In genomic region chr9:136235709-136236455, GRCh38 we compare ENCODE assay signal across 26 cellular contexts. TPM values are rescaled to one million over a fixed set of nuclear protein-coding genes. Genes with fewer than 3 reads are reported as not detected.
"Had no signal": no experiment of that assay in that cellular context is flagged by ENCODE, and none has a peak within 500 bp of the region (broad histone marks: within the 10 kb centered on the region; RNA-seq: fewer than 3 reads in every experiment).

No MANE protein-coding gene starts in this region.

- FAIRE-seq: bronchial epithelial cell, RCC 7860, TTC549 had no signal

- H3K4me3 ChIP-seq: ascending aorta, body of pancreas had no signal

- H3K4me1 ChIP-seq: ascending aorta had no signal

- H3K9me3 Mint-ChIP-seq: activated B cell treated with CpG ODN at 0.5 μM for 24 hours; activated CD4-positive, alpha-beta T cell treated with anti-CD3 and anti-CD28 coated beads, Interleukin-2, amount 10 ng/mL, durations not matched to agents 24 days and 14 days; activated naive CD4-positive, alpha-beta T cell treated with anti-CD3 and anti-CD28 coated beads, Interleukin-2, amount 10 ng/mL, durations not matched to agents 7 days and 5 days; activated naive CD8-positive, alpha-beta T cell treated with anti-CD3 and anti-CD28 coated beads, Interleukin-2, amount 50 U/mL, for 24 hours; activated T-cell treated with anti-CD3 and anti-CD28 coated beads, Interleukin-2, amount 50 U/mL, for 72 hours; activated T-helper 2 cell treated with anti-CD3 and anti-CD28 coated beads, Interferon-gamma antibody, Interleukin-2, Interleukin-4, amounts not matched to agents 10 μg/mL and 5 μg/mL and 100 μg/mL, durations not matched to agents 14 hours and 24 hours and 36 hours; central memory CD8-positive, alpha-beta T cell had no signal

- H3K4me3 Mint-ChIP-seq: activated B cell treated with CpG ODN at 0.5 μM for 24 hours; activated CD4-positive, alpha-beta T cell treated with anti-CD3 and anti-CD28 coated beads, Interleukin-2, amount 10 ng/mL, durations not matched to agents 24 days and 14 days; activated naive CD4-positive, alpha-beta T cell treated with anti-CD3 and anti-CD28 coated beads, Interleukin-2, amount 10 ng/mL, durations not matched to agents 7 days and 5 days; activated naive CD8-positive, alpha-beta T cell treated with anti-CD3 and anti-CD28 coated beads, Interleukin-2, amount 50 U/mL, for 24 hours; central memory CD8-positive, alpha-beta T cell had no signal

- H3K27me3 Mint-ChIP-seq: activated B cell treated with CpG ODN at 0.5 μM for 24 hours; activated CD4-positive, alpha-beta T cell treated with anti-CD3 and anti-CD28 coated beads, Interleukin-2, amount 10 ng/mL, durations not matched to agents 24 days and 14 days; activated naive CD4-positive, alpha-beta T cell treated with anti-CD3 and anti-CD28 coated beads, Interleukin-2, amount 10 ng/mL, durations not matched to agents 7 days and 5 days; activated naive CD8-positive, alpha-beta T cell treated with anti-CD3 and anti-CD28 coated beads, Interleukin-2, amount 50 U/mL, for 24 hours; central memory CD8-positive, alpha-beta T cell had no signal

- H3K27ac ChIP-seq: ascending aorta, body of pancreas had no signal

- H3K9me3 ChIP-seq: ascending aorta, body of pancreas had no signal

- DNase-seq: activated B cell treated with CpG ODN at 0.5 μM for 24 hours; activated CD4-positive, alpha-beta T cell treated with anti-CD3 and anti-CD28 coated beads for 1 hour; activated CD4-positive, alpha-beta T cell treated with anti-CD3 and anti-CD28 coated beads, Interleukin-2, amount 10 ng/mL, durations not matched to agents 24 days and 14 days; activated CD4-positive, alpha-beta T cell treated with anti-CD3 and anti-CD28 coated beads, Interleukin-2, amount 50 U/mL, for 48 hours; activated gamma-delta T cell treated with Interleukin-2 at 50 U/mL for 16 hours; activated naive CD4-positive, alpha-beta T cell treated with anti-CD3 and anti-CD28 coated beads, Interleukin-2, amount 10 ng/mL, durations not matched to agents 7 days and 5 days; activated naive CD8-positive, alpha-beta T cell treated with anti-CD3 and anti-CD28 coated beads, Interleukin-2, amount 50 U/mL, for 24 hours; activated T-cell treated with anti-CD3 and anti-CD28 coated beads, Interleukin-2, amount 50 U/mL, for 72 hours; amniotic stem cell; body of pancreas; Karpas-422; NCI-H1105 treated with DMSO at 0.1 percent for 48 hours; NCI-H1436 treated with DMSO at 0.1 percent for 48 hours; NCI-H187; NCI-H2081; NCI-H446; NCI-H524; SIG-M5; T-helper 2 cell; T1000 had no signal

- ATAC-seq: activated naive CD8-positive, alpha-beta T cell treated with anti-CD3 and anti-CD28 coated beads, Interleukin-2, amount 50 U/mL, for 24 hours; activated T-cell treated with anti-CD3 and anti-CD28 coated beads, Interleukin-2, amount 50 U/mL, for 72 hours; body of pancreas had no signal

- H3K27ac Mint-ChIP-seq: activated B cell treated with CpG ODN at 0.5 μM for 24 hours; activated CD4-positive, alpha-beta T cell treated with anti-CD3 and anti-CD28 coated beads, Interleukin-2, amount 10 ng/mL, durations not matched to agents 24 days and 14 days; activated naive CD4-positive, alpha-beta T cell treated with anti-CD3 and anti-CD28 coated beads, Interleukin-2, amount 10 ng/mL, durations not matched to agents 7 days and 5 days; activated naive CD8-positive, alpha-beta T cell treated with anti-CD3 and anti-CD28 coated beads, Interleukin-2, amount 50 U/mL, for 24 hours; activated T-cell treated with anti-CD3 and anti-CD28 coated beads, Interleukin-2, amount 50 U/mL, for 72 hours; activated T-helper 2 cell treated with anti-CD3 and anti-CD28 coated beads, Interferon-gamma antibody, Interleukin-2, Interleukin-4, amounts not matched to agents 10 μg/mL and 5 μg/mL and 100 μg/mL, durations not matched to agents 14 hours and 24 hours and 36 hours had no signal

- H3K27me3 ChIP-seq: ascending aorta, body of pancreas had no signal

RNA-seq across cellular contexts. Expression of gene LHX3, which starts 31.0 kb away (rescaled TPM):
- total RNA-seq: activated B cell treated with CpG ODN at 0.5 μM for 24 hours; activated CD4-positive, alpha-beta T cell treated with anti-CD3 and anti-CD28 coated beads, Interleukin-2, amount 10 ng/mL, durations not matched to agents 24 days and 14 days; activated T-helper 2 cell treated with anti-CD3 and anti-CD28 coated beads, Interferon-gamma antibody, Interleukin-2, Interleukin-4, amounts not matched to agents 10 μg/mL and 5 μg/mL and 100 μg/mL, durations not matched to agents 14 hours and 24 hours and 36 hours; ascending aorta; body of pancreas; bronchial epithelial cell had no signal
